Comparison of ENCODE assay signal across 8 cellular contexts in the genomic region with DNA sequence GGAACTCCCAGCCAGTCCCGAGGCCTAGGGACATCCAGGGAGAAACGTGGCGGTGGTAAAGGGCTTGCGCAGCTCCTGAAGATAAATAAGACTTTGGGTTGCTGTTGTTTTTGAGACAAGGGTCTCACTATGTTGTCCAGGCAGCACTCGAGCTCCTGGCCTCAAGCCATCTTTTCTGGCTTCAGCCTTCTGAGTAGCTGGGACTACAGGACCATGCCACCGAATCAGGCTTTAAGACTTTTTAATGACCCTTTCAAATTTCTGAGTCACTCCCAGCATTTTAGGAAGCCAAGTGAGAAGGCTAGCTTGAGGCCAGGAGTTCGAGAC. TPM values are rescaled to one million over a fixed set of nuclear protein-coding genes. Genes with fewer than 3 reads are reported as not detected.
A peak's percentile ranks its signal among the peaks of the same experiment; 100 is the strongest.
DNase-seq lines count a peak whose midpoint lies in the region; ATAC-seq, FAIRE-seq and TF ChIP-seq lines count a peak whose summit lies in the region.

No MANE protein-coding gene starts in this region.

- H3K4me1 Mint-ChIP-seq in activated naive CD4-positive, alpha-beta T cell treated with anti-CD3 and anti-CD28 coated beads, Interleukin-2, amount 50 U/mL, for 24 hours, result peaks cover 12% of the 10 kb centered on the region

- TF ChIP-seq RAD21 in K562 (CRISPR knock-in tag; conservative IDR thresholded peaks at IDR 0.05 in 1 of 2, IDR thresholded peaks at IDR 0.05 in 1 of 2), result no peak

- H3K27ac ChIP-seq in K562 (ENCODE audit: extremely low read depth, low read depth, low read length), result peak overlapping the region; percentile 68
- H3K27ac ChIP-seq in upper lobe of right lung, result peak overlapping the region; percentile 96

- peaks cover 0 to 3% of the 10 kb centered on the region in 2 experiments; a peak in 2 of 5 replicates for H3K4me1 ChIP-seq in K562 (replicated peaks in 1 of 2; ENCODE audit: control insufficient read depth in 2 of 2, insufficient read depth in 2 of 2, low read length in 2 of 2)
- H3K4me1 ChIP-seq in upper lobe of right lung, result peaks cover 14% of the 10 kb centered on the region

- H3K4me2 ChIP-seq in K562 (ENCODE audit: insufficient read depth, low read length), result peak overlapping the region; percentile 95

- CTCF ChIA-PET in K562 (lab: Yijun Ruan, JAX; ENCODE audit: low intra/inter-chr PET ratio), result no interaction called here

- H3K27ac Mint-ChIP-seq in activated naive CD4-positive, alpha-beta T cell treated with anti-CD3 and anti-CD28 coated beads, Interleukin-2, amount 50 U/mL, for 24 hours, result peak overlapping the region; percentile 96

- 18% methylated on average over 7 of the region's 7 CpGs for WGBS in K562 (ENCODE audit: insufficient coverage, low coverage, missing lambda C conversion rate)

- no peak for TF ChIP-seq EP300 in K562 (IDR thresholded peaks at IDR 0.05; ENCODE audit: low read length)

- peaks cover 24% of the 10 kb centered on the region for H3K79me2 ChIP-seq in K562 (ENCODE audit: control insufficient read depth, insufficient read depth, low read length)

- H3K9me3 ChIP-seq in K562 (replicated peaks; ENCODE audit: control insufficient read depth, insufficient read depth, low read depth, low read length), result no peaks in the 10 kb centered on the region
- H3K9me3 ChIP-seq in upper lobe of right lung, result no peaks in the 10 kb centered on the region

- no peak for ATAC-seq in K562
- no peak for ATAC-seq in upper lobe of right lung
- ATAC-seq in GM18909 (IDR thresholded peaks at IDR 0.05; ENCODE audit: poor library complexity, unreplicated experiment), result no peak

- POLR2A ChIA-PET in K562 (lab: Yijun Ruan, JAX), result interaction anchor here (0.6 to 1.6 kb wide), 8 partner anchors 9 to 768 kb away, joined by 3 to 7 read pairs (median 4); no protein-coding TSS in a partner anchor

- FAIRE-seq in K562 (lab: Jason Lieb, UNC), result no peak

- H4K20me1 ChIP-seq in K562 (replicated peaks; ENCODE audit: control insufficient read depth, insufficient read depth, low read length), result no peaks in the 10 kb centered on the region; the same call in 1 of the 2 replicates

- H3K27me3 ChIP-seq in K562 (ENCODE audit: control insufficient read depth in 2 of 2, insufficient read depth in 2 of 2, low read length in 2 of 2) (no peaks in the 10 kb centered on the region), upper lobe of right lung (no peaks in the 10 kb centered on the region)

- TF ChIP-seq CTCF in K562 (IDR thresholded peaks at IDR 0.05 in 2 of 3, conservative IDR thresholded peaks at IDR 0.05 in 1 of 3; ENCODE audit: insufficient read depth in 2 of 3, low read depth in 1 of 3, low read length in 3 of 3) (no peak), upper lobe of right lung (IDR thresholded peaks at IDR 0.05) (no peak)

- no peaks in the 10 kb centered on the region for H3K36me3 Mint-ChIP-seq in activated naive CD4-positive, alpha-beta T cell treated with anti-CD3 and anti-CD28 coated beads, Interleukin-2, amount 50 U/mL, for 24 hours

- in situ Hi-C loops in K562 (cut with MboI), result no loop called here

- H3K9me1 ChIP-seq in K562 (ENCODE audit: control insufficient read depth, insufficient read depth, low read length), result no peaks in the 10 kb centered on the region

- H2AFZ ChIP-seq in K562 (ENCODE audit: low read depth, low read length), result peak overlapping the region; percentile 58

- H3K27me3 Mint-ChIP-seq in activated naive CD4-positive, alpha-beta T cell treated with anti-CD3 and anti-CD28 coated beads, Interleukin-2, amount 50 U/mL, for 24 hours, result no peaks in the 10 kb centered on the region

- peak overlapping the region; percentile 69 to 96 for H3K9ac ChIP-seq in K562 (ENCODE audit: insufficient read depth in 1 of 2, low read depth in 2 of 2, low read length in 2 of 2)

- TF ChIP-seq POLR2A in K562 (conservative IDR thresholded peaks at IDR 0.05), result no peak

- peak overlapping the region; percentile 96 for H3K4me3 Mint-ChIP-seq in activated naive CD4-positive, alpha-beta T cell treated with anti-CD3 and anti-CD28 coated beads, Interleukin-2, amount 50 U/mL, for 24 hours

- H3K36me3 ChIP-seq in K562 (ENCODE audit: control insufficient read depth, insufficient read depth, low read length) (no peaks in the 10 kb centered on the region), upper lobe of right lung (no peaks in the 10 kb centered on the region)

- no peak for DNase-seq in activated naive CD4-positive, alpha-beta T cell treated with Interleukin-2 at 50 U/mL for 16 hours
- DNase-seq in K562 (ENCODE audit: extremely low read depth in 1 of 4, low spot score in 3 of 4), result no peak
- DNase-seq in medulla oblongata (ENCODE audit: extremely low spot score), result peak; percentile 42
- DNase-seq in upper lobe of right lung, result no peak
- no peak for DNase-seq in dermis blood vessel endothelial cell
- DNase-seq in effector CD4-positive, alpha-beta T cell, result no peak

- BruUV-seq in K562 (replicated peaks; lab: Mats Ljungman, UMichigan), result no TSS peak

- peak overlapping the region; percentile 80 for H3K4me3 ChIP-seq in K562
- H3K4me3 ChIP-seq in upper lobe of right lung, result peak overlapping the region; percentile 90

- no peaks in the 10 kb centered on the region for H3K9me3 Mint-ChIP-seq in activated naive CD4-positive, alpha-beta T cell treated with anti-CD3 and anti-CD28 coated beads, Interleukin-2, amount 50 U/mL, for 24 hours

- intact Hi-C loops in K562 (cut with micrococcal nuclease) (no loop called here), upper lobe of right lung (cut with DNase I) (no loop called here)

TF ChIP-seq in K562, 482 proteins besides CTCF, POLR2A, EP300 and RAD21:
- TF ChIP-seq CHD2 (IDR thresholded peaks at IDR 0.05; ENCODE audit: low read depth, low read length) (no peak), NFIC (IDR thresholded peaks at IDR 0.05) (peak; percentile 77), CHD1 (IDR thresholded peaks at IDR 0.05; ENCODE audit: low read length) (no peak), ZSCAN32 (CRISPR knock-in tag; IDR thresholded peaks at IDR 0.05) (no peak), ZNF121 (CRISPR knock-in tag; conservative IDR thresholded peaks at IDR 0.05) (peak; percentile 98), RCOR1 (IDR thresholded peaks at IDR 0.05; ENCODE audit: borderline replicate concordance in 1 of 2, low read depth in 2 of 2, low read length in 2 of 2) (peak in 1 of 2 experiments; percentile 41; a peak in 1 of 4 replicates), RBM25 (IDR thresholded peaks at IDR 0.05; ENCODE audit: low read depth, low read length, severe bottlenecking) (peak; percentile 57), KDM1A (IDR thresholded peaks at IDR 0.05) (peak in 1 of 2 experiments; percentile 43; a peak in 2 of 4 replicates), BCOR (IDR thresholded peaks at IDR 0.05) (peak; percentile 73)
- TF ChIP-seq, protein P1, sequence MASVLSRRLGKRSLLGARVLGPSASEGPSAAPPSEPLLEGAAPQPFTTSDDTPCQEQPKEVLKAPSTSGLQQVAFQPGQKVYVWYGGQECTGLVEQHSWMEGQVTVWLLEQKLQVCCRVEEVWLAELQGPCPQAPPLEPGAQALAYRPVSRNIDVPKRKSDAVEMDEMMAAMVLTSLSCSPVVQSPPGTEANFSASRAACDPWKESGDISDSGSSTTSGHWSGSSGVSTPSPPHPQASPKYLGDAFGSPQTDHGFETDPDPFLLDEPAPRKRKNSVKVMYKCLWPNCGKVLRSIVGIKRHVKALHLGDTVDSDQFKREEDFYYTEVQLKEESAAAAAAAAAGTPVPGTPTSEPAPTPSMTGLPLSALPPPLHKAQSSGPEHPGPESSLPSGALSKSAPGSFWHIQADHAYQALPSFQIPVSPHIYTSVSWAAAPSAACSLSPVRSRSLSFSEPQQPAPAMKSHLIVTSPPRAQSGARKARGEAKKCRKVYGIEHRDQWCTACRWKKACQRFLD (CRISPR knock-in tag; IDR thresholded peaks at IDR 0.05), result no peak

RNA-seq across cellular contexts. Expression of gene GNE, which starts 0.7 kb away (rescaled TPM):
- 24.2 and 26.9 TPM in 2 replicates for total RNA-seq in K562 (2011; cell fraction: chromatin; rRNA removed; ENCODE audit: low replicate concordance)
- total RNA-seq in K562 (2011; cell fraction: nucleolus; rRNA removed), result 12.0 and 12.3 TPM in 2 replicates
- 12.7 and 13.9 TPM in 2 replicates for total RNA-seq in K562 (2011; cell fraction: nucleoplasm; rRNA removed)
- 12.0 and 13.3 TPM in 2 replicates for total RNA-seq in K562 (2014; rRNA removed)
- total RNA-seq in K562 (2014; rRNA removed; fragmentation: Illumina TruSeq; extraction: Trizol), result 15.4 TPM in 2 replicates
- 10.3 and 11.6 TPM in 2 replicates for total RNA-seq in K562 (2015; rRNA removed; fragmentation: Illumina TruSeq; extraction: Trizol)
- total RNA-seq in K562 (2021), result 12.8 and 13.8 TPM in 2 replicates
- 15.9 and 18.6 TPM in 2 replicates for polyA plus RNA-seq in K562 (2011; rRNA removed)
- 9.7 and 18.0 TPM in 2 replicates for polyA plus RNA-seq in K562 (2011; cell fraction: cytosol; rRNA removed)
- polyA plus RNA-seq in K562 (2011; cell fraction: nucleus; rRNA removed), result 6.7 and 7.8 TPM in 2 replicates
- polyA plus RNA-seq in K562 (2012), result 5.8 and 9.4 TPM in 2 replicates
- 13.7 and 14.2 TPM in 2 replicates for polyA plus RNA-seq in K562 (2014; fragmentation: Illumina TruSeq; extraction: Trizol)
- 1 to 10 TPM; 5.1 to 6.3 TPM for polyA plus RNA-seq in K562 (2014; fragmentation: Nextera tagmentation; extraction: Ambion mirVana)
- polyA plus RNA-seq in K562 (2014; rRNA removed), result 9.3 and 11.5 TPM in 2 replicates
- polyA minus RNA-seq in K562 (2011; rRNA and poly(A)+ RNA removed), result 53.9 and 56.0 TPM in 2 replicates
- 13.8 and 18.3 TPM in 2 replicates for polyA minus RNA-seq in K562 (2011; cell fraction: cytosol; rRNA and poly(A)+ RNA removed)
- 5.0 and 13.0 TPM in 2 replicates for polyA minus RNA-seq in K562 (2011; cell fraction: nucleus; rRNA and poly(A)+ RNA removed)
- total RNA-seq in upper lobe of right lung, result 13.7 TPM
- 22.8 and 23.0 TPM in 2 replicates for total RNA-seq in dermis blood vessel endothelial cell
